Comparison of ENCODE assay signal across 19 cellular contexts in the genomic region with DNA sequence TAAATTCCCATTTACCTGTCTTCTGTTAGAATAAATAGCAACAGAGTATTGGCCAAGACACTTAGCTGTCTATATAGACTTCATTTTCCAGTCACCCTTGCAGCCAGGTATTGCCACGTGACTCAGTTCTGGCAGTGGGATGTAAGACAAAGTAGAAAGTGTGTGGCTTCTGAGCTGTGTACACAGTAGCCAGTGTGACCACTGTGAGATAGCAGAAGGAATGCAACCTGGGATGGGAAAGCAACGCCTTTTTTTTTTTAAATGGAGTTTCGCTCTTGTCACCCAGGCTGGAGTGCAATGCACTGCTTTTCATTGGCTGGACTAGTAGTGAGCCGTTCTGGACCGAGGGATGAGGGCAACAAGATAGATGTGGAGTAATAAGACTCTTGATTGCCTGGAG.
DNase-seq lines count a peak whose midpoint lies in the region; ATAC-seq, FAIRE-seq and TF ChIP-seq lines count a peak whose summit lies in the region.
"Had no signal": no experiment of that assay in that cellular context is flagged by ENCODE, and none has a peak within 500 bp of the region (broad histone marks: within the 10 kb centered on the region; RNA-seq: fewer than 3 reads in every experiment).

No MANE protein-coding gene starts in this region.

- H3K36me3 ChIP-seq in IMR-90 (ENCODE audit: control insufficient read depth, insufficient read depth, low read length) (peaks cover 63% of the 10 kb centered on the region), prostate gland (no peaks in the 10 kb centered on the region), neuronal stem cell (replicated peaks in 1 of 2; ENCODE audit: control insufficient read depth in 2 of 2, insufficient read depth in 2 of 2, low read length in 2 of 2) (peaks cover 50 to 98% of the 10 kb centered on the region in 2 donors)

- CTCF ChIA-PET in IMR-90 (lab: Yijun Ruan, JAX): interaction anchor here (0.6 kb wide), 1 partner anchor 154 kb away, joined by 4 read pairs; a partner anchor contains a TSS

- no peak overlapping the region for H3K4me2 ChIP-seq in IMR-90 (ENCODE audit: low read depth, low read length)
- no peak overlapping the region for H3K4me2 ChIP-seq in neuronal stem cell (ENCODE audit: insufficient read depth, low read length, poor library complexity, severe bottlenecking)

- TF ChIP-seq CTCF in IMR-90 (conservative IDR thresholded peaks at IDR 0.05; ENCODE audit: low read depth, low read length) (no peak), dorsolateral prefrontal cortex (IDR thresholded peaks at IDR 0.05 in 54 of 56, conservative IDR thresholded peaks at IDR 0.05 in 2 of 56; ENCODE audit: low read depth in 1 of 56, partially characterized antibody in 56 of 56) (no peak), progenitor cell of endocrine pancreas (IDR thresholded peaks at IDR 0.05; ENCODE audit: unreplicated experiment) (no peak), prostate gland (IDR thresholded peaks at IDR 0.05) (no peak)

- H3K27me3 ChIP-seq in IMR-90 (ENCODE audit: control insufficient read depth, insufficient read depth, low read length) (no peaks in the 10 kb centered on the region), dorsolateral prefrontal cortex (no peaks in the 10 kb centered on the region), prostate gland (replicated peaks; ENCODE audit: insufficient read depth) (no peaks in the 10 kb centered on the region), neuronal stem cell (ENCODE audit: control insufficient read depth in 3 of 3, insufficient read depth in 3 of 3, low read depth in 1 of 3, low read length in 3 of 3) (no peaks in the 10 kb centered on the region)

- H3K4me3 Mint-ChIP-seq in progenitor cell of endocrine pancreas (ENCODE audit: low read depth): no peak overlapping the region
- H3K4me3 Mint-ChIP-seq: CD4-positive, alpha-beta T cell; H9; IgD-negative memory B cell had no signal

- peaks cover 14% of the 10 kb centered on the region for H4K20me1 ChIP-seq in IMR-90 (ENCODE audit: insufficient read depth, low read length)

- H3K4ac ChIP-seq in IMR-90 (ENCODE audit: low read depth, low read length) (peak overlapping the region; percentile 24; the same call in 1 of the 2 replicates), neuronal stem cell (ENCODE audit: low read length) (no peak overlapping the region)

- H3K14ac ChIP-seq in IMR-90 (replicated peaks; ENCODE audit: low read depth, low read length) (peak overlapping the region; percentile 31; the same call in 1 of the 2 replicates), neuronal stem cell (ENCODE audit: low read length) (no peak overlapping the region)

- H4K5ac ChIP-seq in IMR-90 (ENCODE audit: low read depth, low read length): no peak overlapping the region

- peaks cover 39% of the 10 kb centered on the region for H3K36me3 Mint-ChIP-seq in progenitor cell of endocrine pancreas (ENCODE audit: insufficient read depth)
- H3K36me3 Mint-ChIP-seq: IgD-negative memory B cell had no signal

- H3K27me3 Mint-ChIP-seq in progenitor cell of endocrine pancreas: no peaks in the 10 kb centered on the region
- H3K27me3 Mint-ChIP-seq: CD4-positive, alpha-beta T cell had no signal

- dilution Hi-C loops in IMR-90 (cut with HindIII; ENCODE audit: low sequenced_read_pairs, unreplicated experiment): no loop called here

- H3K4me1 ChIP-seq in IMR-90 (ENCODE audit: control insufficient read depth, insufficient read depth, low read length): peaks cover 9% of the 10 kb centered on the region; the same call in 1 of the 2 replicates
- no peaks in the 10 kb centered on the region for H3K4me1 ChIP-seq in prostate gland (replicated peaks)
- no peaks in the 10 kb centered on the region for H3K4me1 ChIP-seq in neuronal stem cell (ENCODE audit: control insufficient read depth in 2 of 2, insufficient read depth in 1 of 2, low read depth in 1 of 2, low read length in 2 of 2)

- peak overlapping the region; percentile 4 for H2BK5ac ChIP-seq in IMR-90 (ENCODE audit: low read depth, low read length, poor library complexity, severe bottlenecking)
- H2BK5ac ChIP-seq in neuronal stem cell (ENCODE audit: low read length): no peak overlapping the region

- H2BK20ac ChIP-seq in IMR-90 (ENCODE audit: low read depth, low read length): peak overlapping the region; percentile 69

- H2AK9ac ChIP-seq in IMR-90 (replicated peaks; ENCODE audit: low read depth, low read length, poor library complexity): no peak overlapping the region

- no peak for TF ChIP-seq RAD21 in IMR-90 (IDR thresholded peaks at IDR 0.05; ENCODE audit: low read length)

- no peak overlapping the region for H2BK12ac ChIP-seq in neuronal stem cell (ENCODE audit: low read length)

- 86% methylated on average over 1 of the region's 5 CpGs; no CpG with 5 or more reads in 1 of the 2 experiments for WGBS in IMR-90 (ENCODE audit: extremely low coverage in 2 of 2, insufficient read length in 1 of 2), 2 experiments
- whole genome bisulfite sequencing in prostate gland: 87% methylated on average over 5 of the region's 5 CpGs
- WGBS in neuronal stem cell (ENCODE audit: extremely low coverage in 2 of 2, insufficient read length in 2 of 2, insufficient replicate concordance in 1 of 2), 2 donors: no CpG with 5 or more reads among the region's 5 CpGs

- H3K4me3 ChIP-seq in IMR-90 (ENCODE audit: insufficient read depth, low read depth, low read length) (no peak overlapping the region), dorsolateral prefrontal cortex (no peak overlapping the region), prostate gland (no peak overlapping the region), neuronal stem cell (ENCODE audit: low read length in 2 of 2) (no peak overlapping the region)

- H2BK120ac ChIP-seq in IMR-90 (ENCODE audit: low read depth, low read length) (peak overlapping the region; percentile 65), neuronal stem cell (ENCODE audit: low read depth, low read length) (no peak overlapping the region)

- H3K9ac ChIP-seq in IMR-90 (ENCODE audit: low read depth, low read length) (no peak overlapping the region), neuronal stem cell (ENCODE audit: low read depth, low read length, poor library complexity) (no peak overlapping the region)

- POLR2A ChIA-PET in IMR-90 (lab: Charles Lee; ENCODE audit: unreplicated experiment): interaction anchor here (0.6 kb wide), 1 partner anchor 102 kb away, joined by 9 read pairs; no protein-coding TSS in a partner anchor

- peak overlapping the region; percentile 12; the same call in 1 of the 2 replicates for H3K23ac ChIP-seq in IMR-90 (ENCODE audit: low read depth, low read length)
- no peak overlapping the region for H3K23ac ChIP-seq in neuronal stem cell (ENCODE audit: low read depth, low read length, poor library complexity)

- H2AFZ ChIP-seq in IMR-90 (replicated peaks; ENCODE audit: low read length, poor library complexity): no peak overlapping the region
- no peak overlapping the region for H2AFZ ChIP-seq in neuronal stem cell (ENCODE audit: low read length)

- peak overlapping the region; percentile 46 for H3K27ac Mint-ChIP-seq in progenitor cell of endocrine pancreas
- H3K27ac Mint-ChIP-seq: CD4-positive, alpha-beta T cell had no signal

- no peak for FAIRE-seq in GM12892 (lab: Jason Lieb, UNC)
- FAIRE-seq: A204.1, G401.6, H1, HTR-8/SVneo had no signal

- BruUV-seq in IMR-90 (replicated peaks; lab: Mats Ljungman, UMichigan): no TSS peak

- H3K18ac ChIP-seq in IMR-90 (ENCODE audit: low read depth, low read length) (no peak overlapping the region), neuronal stem cell (ENCODE audit: low read length) (no peak overlapping the region)

- peaks cover 21% of the 10 kb centered on the region for H3K9me1 ChIP-seq in IMR-90 (ENCODE audit: insufficient read depth, low read length)

- H3K27ac ChIP-seq in IMR-90 (ENCODE audit: insufficient read depth, low read length) (peak overlapping the region; percentile 9; the same call in 1 of the 2 replicates), dorsolateral prefrontal cortex (peak overlapping the region in 53 of 59 donors; percentile 16 to 83 (median 64)), prostate gland (no peak overlapping the region), neuronal stem cell (replicated peaks; ENCODE audit: low read length) (no peak overlapping the region)
- H3K27ac ChIP-seq: C4-2B had no signal

- no peak overlapping the region; the same call in 2 of the 3 replicates for H2BK15ac ChIP-seq in IMR-90 (ENCODE audit: low read depth, low read length)
- H2BK15ac ChIP-seq in neuronal stem cell (ENCODE audit: low read length): no peak overlapping the region

- in situ Hi-C loops in IMR-90 (cut with MboI; ENCODE audit: low sequenced_read_pairs): no loop called here

- H4K91ac ChIP-seq in IMR-90 (ENCODE audit: insufficient read depth, low read depth, low read length) (peak overlapping the region; percentile 54), neuronal stem cell (ENCODE audit: low read depth, low read length, poor library complexity) (no peak overlapping the region)

- H4K8ac ChIP-seq in IMR-90 (ENCODE audit: low read depth in 2 of 2, low read length in 2 of 2): peak overlapping the region in 1 of 2 experiments; percentile 22; a peak in 1 of 4 replicates
- H4K8ac ChIP-seq in neuronal stem cell (ENCODE audit: low read depth, low read length): no peak overlapping the region

- intact Hi-C loops in IMR-90 (cut with micrococcal nuclease) (no loop called here), dorsolateral prefrontal cortex (cut with DNase I) (no loop called here), prostate gland (cut with DNase I) (no loop called here)

- ATAC-seq in IMR-90 (ENCODE audit: low read depth): peak; percentile 10; the same call in 1 of the 2 replicates
- no peak for ATAC-seq in GM21723 (IDR thresholded peaks at IDR 0.05; ENCODE audit: unreplicated experiment)

- H3K56ac ChIP-seq in IMR-90 (ENCODE audit: extremely low read depth, insufficient read depth, low read length): no peak overlapping the region

- H3K9me3 Mint-ChIP-seq in progenitor cell of endocrine pancreas (ENCODE audit: low read depth): no peaks in the 10 kb centered on the region
- H3K9me3 Mint-ChIP-seq: CD4-positive, alpha-beta T cell; H9; IgD-negative memory B cell had no signal

- H2AK5ac ChIP-seq in IMR-90 (ENCODE audit: low read depth, low read length): peak overlapping the region; percentile 66
- H2AK5ac ChIP-seq in neuronal stem cell (ENCODE audit: low read depth, low read length): no peak overlapping the region

- peaks cover 16% of the 10 kb centered on the region for H3K4me1 Mint-ChIP-seq in progenitor cell of endocrine pancreas (ENCODE audit: low read depth)
- H3K4me1 Mint-ChIP-seq: H9, IgD-negative memory B cell had no signal

- H3K9me3 ChIP-seq in IMR-90 (ENCODE audit: control insufficient read depth, insufficient read depth, low read length) (no peaks in the 10 kb centered on the region), prostate gland (no peaks in the 10 kb centered on the region), neuronal stem cell (replicated peaks in 1 of 2; ENCODE audit: control insufficient read depth in 2 of 2, insufficient read depth in 1 of 2, low read depth in 1 of 2, low read length in 2 of 2) (no peaks in the 10 kb centered on the region)

- DNase-seq in IMR-90 (no peak), dorsolateral prefrontal cortex (no peak), progenitor cell of endocrine pancreas (ENCODE audit: low spot score, unreplicated experiment) (no peak), prostate gland (ENCODE audit: low spot score) (no peak), neuronal stem cell (ENCODE audit: low spot score) (no peak), GM12892 (ENCODE audit: insufficient read length) (no peak)
- DNase-seq: ACHN; AML-193; Calu3; CD4-positive, alpha-beta T cell; H9; KBM-7 had no signal

- TF ChIP-seq POLR2A in IMR-90 (IDR thresholded peaks at IDR 0.05; ENCODE audit: low read depth, low read length) (no peak), prostate gland (IDR thresholded peaks at IDR 0.05) (no peak), GM12892 (IDR thresholded peaks at IDR 0.05; ENCODE audit: low read depth, low read length) (no peak)

- H3K79me1 ChIP-seq in IMR-90 (ENCODE audit: low read depth in 1 of 2, low read length in 2 of 2) (peaks cover 0 to 4% of the 10 kb centered on the region in 2 experiments; a peak in 1 of 4 replicates), neuronal stem cell (ENCODE audit: low read depth, low read length) (no peaks in the 10 kb centered on the region)

Comparison
In these comparisons a context has a peak if more than half of its experiments do, and no peak if none do; other contexts are left out.
1. H3K27ac ChIP-seq: peak in IMR-90 (single experiment) and dorsolateral prefrontal cortex (53 of 59); none in prostate gland (0 of 2) and neuronal stem cell (single experiment).